ENCODE assay signal across 1 cellular context in genomic region chr17:17492085-17492484, GRCh38.
TF ChIP-seq lines count a peak whose summit lies in the region.

No MANE protein-coding gene starts in this region.

TF ChIP-seq in IMR-90, 13 proteins besides CTCF, POLR2A, EP300 and RAD21:
- no peak for TF ChIP-seq USF2 (IDR thresholded peaks at IDR 0.05; ENCODE audit: low read depth, low read length)
